In the genomic region with DNA sequence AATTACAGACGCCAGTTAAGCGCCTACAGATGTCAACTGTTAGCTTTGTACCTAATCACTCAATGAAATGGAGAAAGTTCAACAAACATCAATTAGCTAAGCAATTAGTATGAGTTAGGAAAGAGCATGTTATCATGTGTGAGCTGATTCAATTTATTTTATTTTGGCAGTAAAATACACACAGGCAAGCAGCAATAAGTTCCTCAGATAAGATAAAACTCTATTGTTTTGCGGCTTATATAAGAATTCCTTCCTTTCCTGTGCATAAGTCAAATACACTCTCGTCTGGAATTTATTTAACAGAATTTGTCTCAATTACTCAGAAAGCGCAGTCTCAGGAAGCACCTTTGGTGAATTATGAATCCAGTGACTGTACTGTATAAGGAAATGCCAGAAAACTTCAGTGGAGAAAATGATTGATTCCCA, we compare ENCODE assay signal across 14 cellular contexts.
DNase-seq lines count a peak whose midpoint lies in the region; TF ChIP-seq lines count a peak whose summit lies in the region.
"Had no signal": no experiment of that assay in that cellular context is flagged by ENCODE, and none has a peak within 500 bp of the region (broad histone marks: within the 10 kb centered on the region; RNA-seq: fewer than 3 reads in every experiment).

No MANE protein-coding gene starts in this region.

- H3K4me1 ChIP-seq in effector memory CD4-positive, alpha-beta T cell (ENCODE audit: control insufficient read depth, insufficient read depth, low read length, poor library complexity, severe bottlenecking), result no peaks in the 10 kb centered on the region

- TF ChIP-seq CTCF in choroid plexus epithelial cell (conservative IDR thresholded peaks at IDR 0.05; ENCODE audit: low read depth, low read length), result no peak

- H3K4me3 ChIP-seq in SK-N-MC (peak overlapping the region; percentile 29; the same call in 1 of the 2 replicates), choroid plexus epithelial cell (ENCODE audit: low read depth, low read length) (no peak overlapping the region)
- no peak overlapping the region for H3K4me3 ChIP-seq in effector memory CD4-positive, alpha-beta T cell (ENCODE audit: insufficient read depth, low read depth, low read length, poor library complexity, severe bottlenecking)
- H3K4me3 ChIP-seq: MG63 had no signal

- DNase-seq in NCI-H1105 treated with DMSO at 0.1 percent for 48 hours (lab: John Stamatoyannopoulos, UW), result peak; percentile 97
- DNase-seq in NCI-H1105 (lab: John Stamatoyannopoulos, UW), result no peak
- no peak for DNase-seq in SK-N-MC (ENCODE audit: low read depth, low spot score)
- peak; percentile 18 for DNase-seq in choroid plexus epithelial cell (ENCODE audit: low read depth)
- DNase-seq in putamen (ENCODE audit: low spot score), result peak; percentile 46
- no peak for DNase-seq in effector memory CD4-positive, alpha-beta T cell
- no peak for DNase-seq in OCI-M1 (lab: John Stamatoyannopoulos, UW)
- no peak for DNase-seq in superior temporal gyrus (ENCODE audit: extremely low spot score)
- DNase-seq: CD8-positive, alpha-beta memory T cell; MG63; NCI-H1092 treated with DMSO at 0.1 percent for 48 hours; NCI-H446; SHP77 treated with DMSO at 0.1 percent for 48 hours had no signal

- peak overlapping the region; percentile 39; the same call in 1 of the 2 replicates for H3K27ac ChIP-seq in SK-N-MC
- no peak overlapping the region for H3K27ac ChIP-seq in effector memory CD4-positive, alpha-beta T cell (ENCODE audit: insufficient read depth, low read length, poor library complexity, severe bottlenecking)
- H3K27ac ChIP-seq: 22Rv1 had no signal

- H3K9me3 ChIP-seq in SK-N-MC (ENCODE audit: low read depth, low read length), result no peaks in the 10 kb centered on the region
- no peaks in the 10 kb centered on the region for H3K9me3 ChIP-seq in effector memory CD4-positive, alpha-beta T cell (ENCODE audit: control insufficient read depth, low read length)
- H3K9me3 ChIP-seq: MG63 had no signal

- no peaks in the 10 kb centered on the region for H3K27me3 ChIP-seq in effector memory CD4-positive, alpha-beta T cell (replicated peaks; ENCODE audit: control insufficient read depth, insufficient read depth, low read length, poor library complexity, severe bottlenecking)
- H3K27me3 ChIP-seq: MG63 had no signal

- H3K36me3 ChIP-seq in SK-N-MC (ENCODE audit: insufficient read depth, low read length), result peaks cover 40% of the 10 kb centered on the region; the same call in 1 of the 2 replicates
- peaks cover 3% of the 10 kb centered on the region for H3K36me3 ChIP-seq in effector memory CD4-positive, alpha-beta T cell (ENCODE audit: control insufficient read depth, insufficient read depth, low read length)

- H3K9ac ChIP-seq in SK-N-MC (ENCODE audit: insufficient read length), result peak overlapping the region; percentile 17

Comparison
In these comparisons a context has a peak if more than half of its experiments do, and no peak if none do; other contexts are left out.
1. DNase-seq: peak in NCI-H1105 treated with DMSO at 0.1 percent for 48 hours (single experiment), choroid plexus epithelial cell (single experiment) and putamen (single experiment); none in NCI-H1105 (single experiment), SK-N-MC (single experiment), effector memory CD4-positive, alpha-beta T cell (0 of 3), OCI-M1 (single experiment) and superior temporal gyrus (single experiment).